13 cellular contexts compared by ENCODE assay signal in the genomic region with DNA sequence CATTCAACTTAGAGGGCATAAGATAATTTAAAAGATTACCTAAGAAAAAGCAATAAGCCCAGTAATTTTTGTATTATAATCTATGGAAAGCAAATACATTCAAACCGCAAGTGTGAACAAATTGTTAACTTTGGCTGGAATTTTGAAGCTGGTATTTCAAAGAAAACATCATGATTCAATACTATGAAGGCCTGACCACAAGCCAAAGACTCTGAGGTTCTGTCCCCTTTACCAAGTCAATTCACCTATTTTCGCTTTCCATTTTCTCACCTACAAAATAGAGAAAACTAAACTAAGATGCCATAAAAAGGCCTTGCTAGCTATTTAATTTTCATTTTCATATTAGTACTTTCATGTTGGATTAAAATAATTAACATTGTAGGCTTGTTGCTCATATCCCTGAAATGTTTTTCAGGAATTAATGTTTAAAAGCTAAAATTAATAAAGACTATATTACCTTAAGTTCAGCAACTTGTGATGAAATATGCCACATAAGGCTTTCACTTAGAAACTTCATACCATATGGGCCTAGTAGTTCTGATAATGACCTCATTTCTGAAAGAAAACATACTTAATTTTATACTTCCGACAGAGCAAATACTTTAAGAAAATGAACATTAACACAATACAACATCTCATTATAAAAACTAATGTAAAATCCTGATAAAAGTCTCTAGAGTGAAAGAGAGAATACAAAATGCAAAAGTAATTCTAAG.
DNase-seq lines count a peak whose midpoint lies in the region; ATAC-seq, FAIRE-seq and TF ChIP-seq lines count a peak whose summit lies in the region.
"Had no signal": no experiment of that assay in that cellular context is flagged by ENCODE, and none has a peak within 500 bp of the region (broad histone marks: within the 10 kb centered on the region; RNA-seq: fewer than 3 reads in every experiment).

No MANE protein-coding gene starts in this region.

- DNase-seq in brain microvascular endothelial cell (peak; percentile 62), D721Med (ENCODE audit: insufficient read length, low spot score) (no peak), NCI-H69 (lab: John Stamatoyannopoulos, UW) (no peak), NCI-H2171 (lab: John Stamatoyannopoulos, UW) (no peak), NCI-H524 treated with DMSO at 0.1 percent for 48 hours (lab: John Stamatoyannopoulos, UW) (no peak)
- DNase-seq: activated effector memory CD4-positive, alpha-beta T cell treated with Interleukin-2 at 50 U/mL for 16 hours; effector memory CD4-positive, alpha-beta T cell; NCI-H2171 treated with DMSO at 0.1 percent for 48 hours had no signal

- ATAC-seq in GM18502 (IDR thresholded peaks at IDR 0.05; ENCODE audit: poor library complexity, unreplicated experiment): peak; percentile 81
- ATAC-seq in GM21423 (IDR thresholded peaks at IDR 0.05; ENCODE audit: unreplicated experiment): peak; percentile 60
- ATAC-seq in HG03159 (IDR thresholded peaks at IDR 0.05; ENCODE audit: unreplicated experiment): peak; percentile 74

- in situ Hi-C loops in brain microvascular endothelial cell (cut with HindIII; ENCODE audit: low pct_ligation_motif_present, low sequenced_read_pairs): no loop called here

- TF ChIP-seq CTCF in brain microvascular endothelial cell (IDR thresholded peaks at IDR 0.05; ENCODE audit: low read depth, low read length, missing control alignments): no peak
- no peak for TF ChIP-seq CTCF in D721Med (IDR thresholded peaks at IDR 0.05; ENCODE audit: insufficient read depth, missing control alignments)

- no peaks in the 10 kb centered on the region for H3K27me3 ChIP-seq in brain microvascular endothelial cell (replicated peaks)

- H3K36me3 ChIP-seq in brain microvascular endothelial cell (replicated peaks): peaks cover 15% of the 10 kb centered on the region

- peak overlapping the region; percentile 10 for H3K27ac ChIP-seq in brain microvascular endothelial cell

- H3K4me3 ChIP-seq in brain microvascular endothelial cell (ENCODE audit: low read depth, low read length): no peak overlapping the region
- H3K4me3 ChIP-seq: HAP-1 had no signal

- no peak for FAIRE-seq in D721Med (lab: Jason Lieb, UNC)
- FAIRE-seq: RCC 7860 had no signal
